Comparison of ENCODE assay signal across 17 cellular contexts in the genomic region with DNA sequence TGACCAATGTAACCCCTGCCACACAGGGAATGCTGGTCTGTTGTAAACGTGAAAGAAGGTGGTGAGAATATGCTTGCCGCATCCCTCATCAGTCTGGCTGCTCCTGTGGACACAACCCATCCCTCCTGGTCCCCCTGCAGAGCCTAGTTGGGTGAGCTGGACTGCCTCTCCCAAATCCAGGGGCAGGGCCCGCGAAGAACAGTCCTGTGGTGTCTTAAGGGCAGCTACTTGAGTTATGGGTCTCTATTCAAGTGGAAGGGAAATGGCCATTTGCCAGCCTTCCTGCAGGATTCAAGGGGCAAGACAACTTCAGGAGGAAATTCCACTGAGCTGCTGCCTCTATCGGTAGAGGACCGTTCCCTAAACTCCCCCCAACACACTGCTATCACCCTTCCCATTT.
DNase-seq lines count a peak whose midpoint lies in the region; ATAC-seq and TF ChIP-seq lines count a peak whose summit lies in the region.
"Had no signal": no experiment of that assay in that cellular context is flagged by ENCODE, and none has a peak within 500 bp of the region (broad histone marks: within the 10 kb centered on the region; RNA-seq: fewer than 3 reads in every experiment).

No MANE protein-coding gene starts in this region.

- H3K27me3 Mint-ChIP-seq in activated T-cell treated with anti-CD3 and anti-CD28 coated beads, Interleukin-2, amount 50 U/mL, for 24 hours: no peaks in the 10 kb centered on the region
- no peaks in the 10 kb centered on the region for H3K27me3 Mint-ChIP-seq in memory B cell

- H3K9me3 Mint-ChIP-seq in activated T-cell treated with anti-CD3 and anti-CD28 coated beads, Interleukin-2, amount 50 U/mL, for 24 hours: no peaks in the 10 kb centered on the region
- H3K9me3 Mint-ChIP-seq in memory B cell: no peaks in the 10 kb centered on the region
- H3K9me3 Mint-ChIP-seq: GM23338 had no signal

- H3K4me3 ChIP-seq in astrocyte of the cerebellum (ENCODE audit: low read depth, low read length): no peak overlapping the region
- H3K4me3 ChIP-seq: A549, GM23338 had no signal

- peak overlapping the region; percentile 59 for H3K27ac Mint-ChIP-seq in activated T-cell treated with anti-CD3 and anti-CD28 coated beads, Interleukin-2, amount 50 U/mL, for 24 hours
- peak overlapping the region; percentile 73 for H3K27ac Mint-ChIP-seq in memory B cell
- H3K27ac Mint-ChIP-seq: GM23338 had no signal

- no peak for DNase-seq in activated T-cell treated with anti-CD3 and anti-CD28 coated beads, Interleukin-2, amount 50 U/mL, for 24 hours
- no peak for DNase-seq in activated T-cell treated with anti-CD3 and anti-CD28 coated beads, Interleukin-2, amount 50 U/mL, for 1 hour
- DNase-seq in astrocyte of the cerebellum (ENCODE audit: low read depth) (peak; percentile 20), memory B cell (ENCODE audit: low spot score in 2 of 2) (no peak), NCI-H345 treated with DMSO at 0.1 percent for 48 hours (lab: John Stamatoyannopoulos, UW; ENCODE audit: unreplicated experiment) (no peak), NCI-H510A treated with DMSO at 0.1 percent for 48 hours (lab: John Stamatoyannopoulos, UW) (no peak)
- no peak for DNase-seq in activated naive CD4-positive, alpha-beta T cell treated with anti-CD3 and anti-CD28 coated beads, Interleukin-2, amount 50 U/mL, for 16 hours
- DNase-seq: GDM1, NCI-H1092 treated with DMSO at 0.1 percent for 48 hours, NCI-H1694, NCI-H2171 treated with DMSO at 0.1 percent for 48 hours, NCI-H524, SIG-M5 had no signal

- H3K36me3 Mint-ChIP-seq in activated T-cell treated with anti-CD3 and anti-CD28 coated beads, Interleukin-2, amount 50 U/mL, for 24 hours (ENCODE audit: low read depth): peaks cover 9% of the 10 kb centered on the region
- H3K36me3 Mint-ChIP-seq in memory B cell: peaks cover 5% of the 10 kb centered on the region

- ATAC-seq in HG02678 (IDR thresholded peaks at IDR 0.05; ENCODE audit: unreplicated experiment): peak; percentile 7
- ATAC-seq in memory B cell (ENCODE audit: low read depth): no peak
- ATAC-seq: GM23338 had no signal

- no peak overlapping the region for H3K4me3 Mint-ChIP-seq in activated T-cell treated with anti-CD3 and anti-CD28 coated beads, Interleukin-2, amount 50 U/mL, for 24 hours
- no peak overlapping the region for H3K4me3 Mint-ChIP-seq in memory B cell
- H3K4me3 Mint-ChIP-seq: CD14-positive monocyte, GM23338 had no signal

- no peak for TF ChIP-seq CTCF in astrocyte of the cerebellum (IDR thresholded peaks at IDR 0.05; ENCODE audit: low read depth, low read length, missing control alignments)

- H3K4me1 Mint-ChIP-seq in activated T-cell treated with anti-CD3 and anti-CD28 coated beads, Interleukin-2, amount 50 U/mL, for 24 hours (ENCODE audit: low read depth): peaks cover 28% of the 10 kb centered on the region
- peaks cover 47% of the 10 kb centered on the region for H3K4me1 Mint-ChIP-seq in memory B cell

- in situ Hi-C loops in astrocyte of the cerebellum (cut with HindIII; ENCODE audit: low sequenced_read_pairs): no loop called here
